ENCODE assay signal across 28 cellular contexts in genomic region chrX:154072192-154072591, GRCh38.
"Had no signal": no experiment of that assay in that cellular context is flagged by ENCODE, and none has a peak within 500 bp of the region (broad histone marks: within the 10 kb centered on the region; RNA-seq: fewer than 3 reads in every experiment).

No MANE protein-coding gene starts in this region.

- H3K27me3 Mint-ChIP-seq: activated CD4-positive, alpha-beta T cell treated with anti-CD3 and anti-CD28 coated beads, Interleukin-2, amount 10 ng/mL, durations not matched to agents 24 days and 14 days; activated CD8-positive, alpha-beta memory T cell treated with anti-CD3 and anti-CD28 coated beads, Interleukin-2, amount 10 ng/mL, durations not matched to agents 7 days and 5 days; activated naive CD8-positive, alpha-beta T cell treated with anti-CD3 and anti-CD28 coated beads for 36 hours; activated T-helper 17 cell treated with anti-CD3 and anti-CD28 coated beads, Interleukin-2, amount 50 U/mL, for 72 hours had no signal

- FAIRE-seq: bronchial epithelial cell, RCC 7860 had no signal

- H3K27ac Mint-ChIP-seq: activated CD4-positive, alpha-beta T cell treated with anti-CD3 and anti-CD28 coated beads, Interleukin-2, amount 10 ng/mL, durations not matched to agents 24 days and 14 days; activated CD8-positive, alpha-beta memory T cell treated with anti-CD3 and anti-CD28 coated beads, Interleukin-2, amount 10 ng/mL, durations not matched to agents 7 days and 5 days; activated naive CD4-positive, alpha-beta T cell treated with anti-CD3 and anti-CD28 coated beads for 36 hours; activated naive CD8-positive, alpha-beta T cell treated with anti-CD3 and anti-CD28 coated beads for 36 hours; activated T-helper 17 cell treated with anti-CD3 and anti-CD28 coated beads, Interleukin-2, amount 50 U/mL, for 72 hours; WTC11 had no signal

- H3K4me3 Mint-ChIP-seq: activated CD4-positive, alpha-beta T cell treated with anti-CD3 and anti-CD28 coated beads, Interleukin-2, amount 10 ng/mL, durations not matched to agents 24 days and 14 days; activated CD8-positive, alpha-beta memory T cell treated with anti-CD3 and anti-CD28 coated beads, Interleukin-2, amount 10 ng/mL, durations not matched to agents 7 days and 5 days; activated naive CD4-positive, alpha-beta T cell treated with anti-CD3 and anti-CD28 coated beads for 36 hours; activated naive CD8-positive, alpha-beta T cell treated with anti-CD3 and anti-CD28 coated beads for 36 hours; activated T-cell treated with anti-CD3 and anti-CD28 coated beads, Interleukin-2, amount 50 U/mL, for 4 hours; activated T-helper 17 cell treated with anti-CD3 and anti-CD28 coated beads, Interleukin-2, amount 50 U/mL, for 72 hours; WTC11 had no signal

- H3K9me3 Mint-ChIP-seq: activated CD4-positive, alpha-beta T cell treated with anti-CD3 and anti-CD28 coated beads, Interleukin-2, amount 10 ng/mL, durations not matched to agents 24 days and 14 days; activated naive CD4-positive, alpha-beta T cell treated with anti-CD3 and anti-CD28 coated beads for 36 hours; activated naive CD8-positive, alpha-beta T cell treated with anti-CD3 and anti-CD28 coated beads for 36 hours; activated T-cell treated with anti-CD3 and anti-CD28 coated beads, Interleukin-2, amount 50 U/mL, for 4 hours; activated T-helper 17 cell treated with anti-CD3 and anti-CD28 coated beads, Interleukin-2, amount 50 U/mL, for 72 hours; WTC11 had no signal

- DNase-seq: activated CD4-positive, alpha-beta T cell treated with anti-CD3 and anti-CD28 coated beads, Interleukin-2, amount 10 ng/mL, durations not matched to agents 24 days and 14 days; activated CD4-positive, alpha-beta T cell treated with anti-CD3 and anti-CD28 coated beads, Interleukin-2, amount 50 U/mL, for 48 hours; activated CD4-positive, CD25-positive, alpha-beta regulatory T cell treated with anti-CD3 and anti-CD28 coated beads, Interleukin-2, amount 50 U/mL, for 72 hours; activated CD8-positive, alpha-beta memory T cell treated with anti-CD3 and anti-CD28 coated beads, Interleukin-2, amount 10 ng/mL, durations not matched to agents 7 days and 5 days; activated gamma-delta T cell; activated naive CD4-positive, alpha-beta T cell treated with anti-CD3 and anti-CD28 coated beads for 36 hours; activated naive CD8-positive, alpha-beta T cell treated with anti-CD3 and anti-CD28 coated beads for 36 hours; activated T-cell treated with anti-CD3 and anti-CD28 coated beads, Interleukin-2, amount 50 U/mL, for 4 hours; adrenal gland; anterior cingulate cortex; cerebellar nuclear complex; colonic mucosa; KG1; NCI-H1048; NCI-H146; NCI-H187 treated with DMSO at 0.1 percent for 48 hours; NCI-H2081 treated with DMSO at 0.1 percent for 48 hours; NCI-H446 treated with DMSO at 0.1 percent for 48 hours; NCI-H526; NCI-H82; PC-3; SHP77; SW 1271 had no signal

- ATAC-seq: activated CD8-positive, alpha-beta memory T cell treated with anti-CD3 and anti-CD28 coated beads, Interleukin-2, amount 10 ng/mL, durations not matched to agents 7 days and 5 days; activated T-cell treated with anti-CD3 and anti-CD28 coated beads, Interleukin-2, amount 50 U/mL, for 4 hours; activated T-helper 17 cell treated with anti-CD3 and anti-CD28 coated beads, Interleukin-2, amount 50 U/mL, for 72 hours; PC-3; SK-N-SH treated with all-trans-retinoic acid at 6 μM for 48 hours; WTC11 had no signal
